In genomic region chr6:26284537-26285142, GRCh38 we compare ENCODE assay signal across 8 cellular contexts.
A peak's percentile ranks its signal among the peaks of the same experiment; 100 is the strongest.
DNase-seq lines count a peak whose midpoint lies in the region; ATAC-seq and TF ChIP-seq lines count a peak whose summit lies in the region.

No MANE protein-coding gene starts in this region.

- H3K4me3 Mint-ChIP-seq in nephron progenitor cell, result peak overlapping the region; percentile 92

- H3K27me3 Mint-ChIP-seq in nephron progenitor cell (ENCODE audit: low read depth, poor library complexity), result peaks cover 4% of the 10 kb centered on the region

- TF ChIP-seq CTCF in fibroblast of lung (conservative IDR thresholded peaks at IDR 0.05 in 1 of 2, IDR thresholded peaks at IDR 0.05 in 1 of 2; ENCODE audit: low read depth in 1 of 2, low read length in 2 of 2) (no peak), nephron progenitor cell (IDR thresholded peaks at IDR 0.05) (no peak)

- H3K36me3 ChIP-seq in fibroblast of lung (ENCODE audit: control insufficient read depth, insufficient read depth, low read length) (no peaks in the 10 kb centered on the region), aorta (ENCODE audit: control insufficient read depth in 1 of 2, insufficient read depth in 2 of 2, low read length in 1 of 2) (peaks cover 0 to 2% of the 10 kb centered on the region in 2 donors)

- H3K79me2 ChIP-seq in fibroblast of lung (ENCODE audit: control insufficient read depth, insufficient read depth, low read length), result no peaks in the 10 kb centered on the region

- H3K27ac Mint-ChIP-seq in nephron progenitor cell, result peak overlapping the region; percentile 98

- H3K36me3 Mint-ChIP-seq in nephron progenitor cell (ENCODE audit: low read depth), result no peaks in the 10 kb centered on the region

- no peaks in the 10 kb centered on the region for H3K9me3 ChIP-seq in fibroblast of lung (ENCODE audit: control insufficient read depth, insufficient read depth, low read depth, low read length)
- peaks cover 2% of the 10 kb centered on the region for H3K9me3 ChIP-seq in aorta (ENCODE audit: control insufficient read depth, low read length)

- H4K20me1 ChIP-seq in fibroblast of lung (ENCODE audit: control insufficient read depth, extremely low read depth, insufficient read depth, low read length), result no peaks in the 10 kb centered on the region

- H3K9ac ChIP-seq in fibroblast of lung (ENCODE audit: insufficient read depth, low read length), result peak overlapping the region; percentile 73

- H3K4me2 ChIP-seq in fibroblast of lung (ENCODE audit: extremely low read depth, insufficient read depth, low read length), result peak overlapping the region; percentile 92

- H3K4me3 ChIP-seq in fibroblast of lung (replicated peaks in 1 of 4; ENCODE audit: control extremely low read depth in 1 of 4, insufficient read depth in 1 of 4, low read depth in 3 of 4, low read length in 4 of 4), result peak overlapping the region; percentile 60 to 100 (median 77)
- H3K4me3 ChIP-seq in aorta (ENCODE audit: low read length in 2 of 2), result peak overlapping the region; percentile 88 to 92

- 0% methylated on average over 23 of the region's 23 CpGs for WGBS in aorta, 2 donors

- H3K9me3 Mint-ChIP-seq in nephron progenitor cell, result peaks cover 22% of the 10 kb centered on the region

- ATAC-seq in aorta (ENCODE audit: low FRiP score), result peak; percentile 57

- H3K4me1 Mint-ChIP-seq in nephron progenitor cell, result peaks cover 34% of the 10 kb centered on the region

- H3K4me1 ChIP-seq in fibroblast of lung (ENCODE audit: control insufficient read depth, extremely low read depth, insufficient read depth, low read length), result no peaks in the 10 kb centered on the region
- peaks cover 0 to 3% of the 10 kb centered on the region in 2 donors for H3K4me1 ChIP-seq in aorta (ENCODE audit: control insufficient read depth in 1 of 2, insufficient read depth in 2 of 2, low read length in 2 of 2)

- intact Hi-C loops in aorta (cut with DNase I), result loop anchor here in 1 of 2 donors (5.0 to 10.0 kb wide), 2 partner anchors 37 to 850 kb away; a partner anchor contains a TSS

- DNase-seq in DMS79 treated with DMSO at 0.1 percent for 48 hours (lab: John Stamatoyannopoulos, UW), result peak; percentile 28
- DNase-seq in DMS79 (lab: John Stamatoyannopoulos, UW), result no peak
- DNase-seq in NCI-H774 (lab: John Stamatoyannopoulos, UW), result peak; percentile 13
- peak; percentile 33 for DNase-seq in activated T-helper 1 cell treated with Interleukin-2 at 50 U/mL for 16 hours (ENCODE audit: low read depth)
- peak; percentile 74 to 76 for DNase-seq in fibroblast of lung (ENCODE audit: low read depth in 2 of 2)
- DNase-seq in nephron progenitor cell, result peak; percentile 50
- DNase-seq in aorta, result peak; percentile 78 to 84
- DNase-seq in superior temporal gyrus (ENCODE audit: extremely low spot score), result no peak

- H2AFZ ChIP-seq in fibroblast of lung (ENCODE audit: low read length), result peak overlapping the region; percentile 42

- peak overlapping the region; percentile 97 for H3K27ac ChIP-seq in fibroblast of lung (ENCODE audit: insufficient read depth, low read length)
- peak overlapping the region; percentile 88 to 99 for H3K27ac ChIP-seq in aorta (ENCODE audit: low read depth in 1 of 2, low read length in 2 of 2)

- H3K27me3 ChIP-seq in fibroblast of lung (ENCODE audit: control insufficient read depth, insufficient read depth, low read length) (no peaks in the 10 kb centered on the region), aorta (ENCODE audit: control insufficient read depth in 1 of 2, insufficient read depth in 2 of 2, low read length in 1 of 2) (no peaks in the 10 kb centered on the region)

Comparison
In these comparisons a context has a peak if more than half of its experiments do, and no peak if none do; other contexts are left out.
1. DNase-seq: peak in DMS79 treated with DMSO at 0.1 percent for 48 hours (single experiment), NCI-H774 (single experiment), activated T-helper 1 cell treated with Interleukin-2 at 50 U/mL for 16 hours (single experiment), fibroblast of lung (2 of 2), nephron progenitor cell (single experiment) and aorta (2 of 2); none in DMS79 (single experiment) and superior temporal gyrus (single experiment).